Comparison of ENCODE assay signal across 8 cellular contexts in the genomic region with DNA sequence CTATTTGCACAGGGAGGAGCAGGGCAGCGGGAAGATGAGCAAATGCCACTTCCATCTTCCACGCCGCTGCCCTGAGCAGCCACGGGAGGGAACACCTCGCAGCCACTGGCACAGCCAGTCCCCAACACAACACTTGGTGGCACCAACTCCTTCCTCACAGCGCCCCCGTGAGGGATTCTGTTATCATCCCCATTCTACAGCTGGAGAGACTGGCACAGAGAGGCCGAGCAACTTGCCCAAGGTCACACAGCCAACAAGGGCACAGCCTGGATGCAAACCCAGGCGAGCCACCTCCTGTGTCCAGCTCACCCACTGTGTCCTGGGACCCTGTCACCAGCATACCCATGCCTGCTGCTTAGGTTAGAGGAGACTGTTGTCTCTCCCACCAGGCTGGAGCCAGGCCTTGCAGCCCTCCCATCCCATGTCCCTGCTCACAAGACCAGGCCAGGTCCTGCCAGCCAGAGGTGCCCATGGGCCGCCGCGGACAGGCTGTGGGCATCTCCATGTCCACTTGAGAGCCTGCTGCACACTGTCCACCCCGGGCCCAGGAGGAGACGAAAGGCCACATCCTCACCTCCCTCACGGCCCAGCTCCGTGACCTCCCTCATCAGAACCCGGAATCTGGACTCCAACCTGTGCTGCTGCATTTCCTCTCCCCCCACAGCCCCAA. TPM values are rescaled to one million over a fixed set of nuclear protein-coding genes. Genes with fewer than 3 reads are reported as not detected.
A peak's percentile ranks its signal among the peaks of the same experiment; 100 is the strongest.
DNase-seq lines count a peak whose midpoint lies in the region; ATAC-seq and TF ChIP-seq lines count a peak whose summit lies in the region.

No MANE protein-coding gene starts in this region.

- intact Hi-C loops in activated CD8-positive, alpha-beta T cell treated with anti-CD3 and anti-CD28 coated beads for 36 hours (cut with micrococcal nuclease): no loop called here
- intact Hi-C loops in uterus (cut with DNase I; ENCODE audit: low total_unique reads): no loop called here
- intact Hi-C loops in activated T-helper 2 cell treated with anti-CD3 and anti-CD28 coated beads, Interferon-gamma antibody, Interleukin-2, Interleukin-4, amounts not matched to agents 10 μg/mL and 5 μg/mL and 100 μg/mL, durations not matched to agents 14 hours and 24 hours and 36 hours (cut with micrococcal nuclease): no loop called here

- peak; percentile 17 for ATAC-seq in activated CD8-positive, alpha-beta T cell treated with anti-CD3 and anti-CD28 coated beads for 36 hours

- no peak overlapping the region for H3K27ac Mint-ChIP-seq in activated CD8-positive, alpha-beta T cell treated with anti-CD3 and anti-CD28 coated beads for 36 hours
- H3K27ac Mint-ChIP-seq in activated T-helper 2 cell treated with anti-CD3 and anti-CD28 coated beads, Interferon-gamma antibody, Interleukin-2, Interleukin-4, amounts not matched to agents 10 μg/mL and 5 μg/mL and 100 μg/mL, durations not matched to agents 14 hours and 24 hours and 36 hours: no peak overlapping the region

- no peak for TF ChIP-seq POLR2A in uterus (IDR thresholded peaks at IDR 0.05)

- peaks cover 29% of the 10 kb centered on the region for H3K4me1 Mint-ChIP-seq in activated CD8-positive, alpha-beta T cell treated with anti-CD3 and anti-CD28 coated beads for 36 hours (ENCODE audit: low read depth)
- peaks cover 2% of the 10 kb centered on the region for H3K4me1 Mint-ChIP-seq in activated T-helper 2 cell treated with anti-CD3 and anti-CD28 coated beads, Interferon-gamma antibody, Interleukin-2, Interleukin-4, amounts not matched to agents 10 μg/mL and 5 μg/mL and 100 μg/mL, durations not matched to agents 14 hours and 24 hours and 36 hours (ENCODE audit: low read depth)

- peaks cover 22 to 44% of the 10 kb centered on the region in 2 donors for H3K4me1 ChIP-seq in uterus

- peak; percentile 21 for DNase-seq in stimulated activated CD4-positive, alpha-beta T cell treated with anti-CD3 and anti-CD28 coated beads, Interleukin-15, amount 100 ng/mL, for 24 hours
- no peak for DNase-seq in stimulated activated CD4-positive, alpha-beta T cell treated with anti-CD3 and anti-CD28 coated beads, Interleukin-12 subunit alpha, Interleukin-12 subunit beta, amount 100 ng/mL, for 4 hours
- peak; percentile 53 for DNase-seq in activated CD8-positive, alpha-beta T cell treated with anti-CD3 and anti-CD28 coated beads for 36 hours
- DNase-seq in left kidney (ENCODE audit: low read depth, low spot score) (peak; percentile 59), uterus (no peak), SW 1271 (lab: John Stamatoyannopoulos, UW) (no peak), GM19240 (ENCODE audit: insufficient read length, low spot score) (no peak)
- DNase-seq in activated T-helper 2 cell treated with anti-CD3 and anti-CD28 coated beads, Interferon-gamma antibody, Interleukin-2, Interleukin-4, amounts not matched to agents 10 μg/mL and 5 μg/mL and 100 μg/mL, durations not matched to agents 14 hours and 24 hours and 36 hours (ENCODE audit: low spot score): no peak

- H3K9me3 ChIP-seq in uterus: no peaks in the 10 kb centered on the region

- no peaks in the 10 kb centered on the region for H3K27me3 ChIP-seq in uterus

- no peaks in the 10 kb centered on the region for H3K9me3 Mint-ChIP-seq in activated CD8-positive, alpha-beta T cell treated with anti-CD3 and anti-CD28 coated beads for 36 hours
- H3K9me3 Mint-ChIP-seq in activated T-helper 2 cell treated with anti-CD3 and anti-CD28 coated beads, Interferon-gamma antibody, Interleukin-2, Interleukin-4, amounts not matched to agents 10 μg/mL and 5 μg/mL and 100 μg/mL, durations not matched to agents 14 hours and 24 hours and 36 hours: no peaks in the 10 kb centered on the region

- H3K4me3 Mint-ChIP-seq in activated CD8-positive, alpha-beta T cell treated with anti-CD3 and anti-CD28 coated beads for 36 hours: no peak overlapping the region
- H3K4me3 Mint-ChIP-seq in activated T-helper 2 cell treated with anti-CD3 and anti-CD28 coated beads, Interferon-gamma antibody, Interleukin-2, Interleukin-4, amounts not matched to agents 10 μg/mL and 5 μg/mL and 100 μg/mL, durations not matched to agents 14 hours and 24 hours and 36 hours (ENCODE audit: low read depth): no peak overlapping the region

- H3K27me3 Mint-ChIP-seq in activated CD8-positive, alpha-beta T cell treated with anti-CD3 and anti-CD28 coated beads for 36 hours: no peaks in the 10 kb centered on the region
- H3K27me3 Mint-ChIP-seq in activated T-helper 2 cell treated with anti-CD3 and anti-CD28 coated beads, Interferon-gamma antibody, Interleukin-2, Interleukin-4, amounts not matched to agents 10 μg/mL and 5 μg/mL and 100 μg/mL, durations not matched to agents 14 hours and 24 hours and 36 hours (ENCODE audit: low read depth): no peaks in the 10 kb centered on the region

- H3K4me3 ChIP-seq in uterus: no peak overlapping the region

- H3K36me3 ChIP-seq in uterus: no peaks in the 10 kb centered on the region

- H3K36me3 Mint-ChIP-seq in activated CD8-positive, alpha-beta T cell treated with anti-CD3 and anti-CD28 coated beads for 36 hours (ENCODE audit: low read depth): peaks cover 3% of the 10 kb centered on the region
- H3K36me3 Mint-ChIP-seq in activated T-helper 2 cell treated with anti-CD3 and anti-CD28 coated beads, Interferon-gamma antibody, Interleukin-2, Interleukin-4, amounts not matched to agents 10 μg/mL and 5 μg/mL and 100 μg/mL, durations not matched to agents 14 hours and 24 hours and 36 hours (ENCODE audit: low read depth): no peaks in the 10 kb centered on the region

- H3K27ac ChIP-seq in uterus: peak overlapping the region; percentile 81 to 85

- POLR2A ChIA-PET in activated CD8-positive, alpha-beta T cell treated with anti-CD3 and anti-CD28 coated beads for 36 hours (lab: Charles Lee): no interaction called here

- TF ChIP-seq CTCF in activated CD8-positive, alpha-beta T cell treated with anti-CD3 and anti-CD28 coated beads for 36 hours (IDR thresholded peaks at IDR 0.05): no peak
- TF ChIP-seq CTCF in uterus (IDR thresholded peaks at IDR 0.05): no peak

- CTCF ChIA-PET in activated CD8-positive, alpha-beta T cell treated with anti-CD3 and anti-CD28 coated beads for 36 hours (lab: Charles Lee): no interaction called here

RNA-seq across cellular contexts. Expression of a gene that starts 57.0 kb away (rescaled TPM):
- 100 to 1,000 TPM; 105 to 110 TPM for total RNA-seq in activated CD8-positive, alpha-beta T cell treated with anti-CD3 and anti-CD28 coated beads for 36 hours
- 100 to 1,000 TPM in 2 of 4 donors, 10 to 100 TPM in 2; 65.1 to 436 (median 102) TPM for total RNA-seq in uterus
- 109 and 119 TPM in 2 replicates for total RNA-seq in activated T-helper 2 cell treated with anti-CD3 and anti-CD28 coated beads, Interferon-gamma antibody, Interleukin-2, Interleukin-4, amounts not matched to agents 10 μg/mL and 5 μg/mL and 100 μg/mL, durations not matched to agents 14 hours and 24 hours and 36 hours

Comparison
In these comparisons a context has a peak if more than half of its experiments do, and no peak if none do; other contexts are left out.
1. DNase-seq: peak in stimulated activated CD4-positive, alpha-beta T cell treated with anti-CD3 and anti-CD28 coated beads, Interleukin-15, amount 100 ng/mL, for 24 hours (single experiment), activated CD8-positive, alpha-beta T cell treated with anti-CD3 and anti-CD28 coated beads for 36 hours (single experiment) and left kidney (single experiment); none in stimulated activated CD4-positive, alpha-beta T cell treated with anti-CD3 and anti-CD28 coated beads, Interleukin-12 subunit alpha, Interleukin-12 subunit beta, amount 100 ng/mL, for 4 hours (single experiment), uterus (0 of 2), SW 1271 (0 of 2), activated T-helper 2 cell treated with anti-CD3 and anti-CD28 coated beads, Interferon-gamma antibody, Interleukin-2, Interleukin-4, amounts not matched to agents 10 μg/mL and 5 μg/mL and 100 μg/mL, durations not matched to agents 14 hours and 24 hours and 36 hours (single experiment) and GM19240 (single experiment).